In the genomic region with DNA sequence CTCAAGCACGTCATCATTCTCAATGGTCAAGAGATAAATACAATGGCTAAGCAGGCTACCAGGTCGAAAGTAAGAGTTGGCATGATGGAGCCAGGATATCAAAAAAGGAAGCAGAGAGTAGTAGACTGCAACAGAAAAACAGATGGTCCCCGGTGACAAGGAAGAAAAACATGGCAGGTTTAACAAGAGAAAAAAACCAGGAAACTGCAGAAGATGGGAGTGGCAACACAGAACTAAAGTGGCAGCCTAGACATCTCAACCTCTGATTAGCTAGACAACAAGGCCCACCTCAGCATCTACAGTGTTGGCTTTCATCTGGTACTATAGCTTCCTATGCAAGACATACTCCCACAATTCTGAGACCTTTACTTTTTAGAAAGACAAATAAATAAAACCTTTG, we compare ENCODE assay signal across 13 cellular contexts. TPM values are rescaled to one million over a fixed set of nuclear protein-coding genes. Genes with fewer than 3 reads are reported as not detected.
DNase-seq lines count a peak whose midpoint lies in the region; ATAC-seq and TF ChIP-seq lines count a peak whose summit lies in the region.
"Had no signal": no experiment of that assay in that cellular context is flagged by ENCODE, and none has a peak within 500 bp of the region (broad histone marks: within the 10 kb centered on the region; RNA-seq: fewer than 3 reads in every experiment).

No MANE protein-coding gene starts in this region.

- peak overlapping the region in 1 of 2 donors; percentile 22 for H3K27ac Mint-ChIP-seq in natural killer cell treated with Interleukin-12 subunit alpha and Interleukin-12 subunit beta and Interleukin-15 and Interleukin-18, amount 100 ng/mL, for 72 hours
- H3K27ac Mint-ChIP-seq in natural killer cell, result peak overlapping the region in 1 of 2 donors; percentile 42
- H3K27ac Mint-ChIP-seq in T-helper 2 cell treated with Interferon-gamma antibody and Interleukin-4, amounts not matched to agents 5 μg/mL and 100 μg/mL, for 36 hours, result no peak overlapping the region

- no peak for TF ChIP-seq CTCF in natural killer cell (IDR thresholded peaks at IDR 0.05)

- no peak for ATAC-seq in natural killer cell treated with Interleukin-12 subunit alpha and Interleukin-12 subunit beta and Interleukin-15 and Interleukin-18, amount 100 ng/mL, for 72 hours
- no peak for ATAC-seq in natural killer cell
- no peak for ATAC-seq in HG03432 (IDR thresholded peaks at IDR 0.05; ENCODE audit: unreplicated experiment)
- no peak for ATAC-seq in GM19324 (IDR thresholded peaks at IDR 0.05; ENCODE audit: low FRiP score, unreplicated experiment)

- peak overlapping the region; percentile 45 for H3K4me3 Mint-ChIP-seq in natural killer cell treated with Interleukin-12 subunit alpha and Interleukin-12 subunit beta and Interleukin-15 and Interleukin-18, amount 100 ng/mL, for 72 hours
- no peak overlapping the region for H3K4me3 Mint-ChIP-seq in natural killer cell
- peak overlapping the region; percentile 2 for H3K4me3 Mint-ChIP-seq in T-helper 2 cell treated with Interferon-gamma antibody and Interleukin-4, amounts not matched to agents 5 μg/mL and 100 μg/mL, for 36 hours

- peaks cover 4% of the 10 kb centered on the region for H3K36me3 Mint-ChIP-seq in natural killer cell treated with Interleukin-12 subunit alpha and Interleukin-12 subunit beta and Interleukin-15 and Interleukin-18, amount 100 ng/mL, for 72 hours
- H3K36me3 Mint-ChIP-seq in natural killer cell, result no peaks in the 10 kb centered on the region
- peaks cover 15% of the 10 kb centered on the region for H3K36me3 Mint-ChIP-seq in T-helper 2 cell treated with Interferon-gamma antibody and Interleukin-4, amounts not matched to agents 5 μg/mL and 100 μg/mL, for 36 hours (ENCODE audit: low read depth)

- DNase-seq in natural killer cell treated with Interleukin-12 subunit alpha and Interleukin-12 subunit beta and Interleukin-15 and Interleukin-18, amount 100 ng/mL, for 72 hours (ENCODE audit: low spot score), result no peak
- no peak for DNase-seq in natural killer cell
- DNase-seq in T-helper 2 cell treated with Interferon-gamma antibody and Interleukin-4, amounts not matched to agents 5 μg/mL and 100 μg/mL, for 36 hours (ENCODE audit: low spot score), result no peak
- peak; percentile 37 to 62 for DNase-seq in erythroblast (lab: John Stamatoyannopoulos, UW)
- DNase-seq in stimulated activated CD4-positive, alpha-beta T cell treated with anti-CD3 and anti-CD28 coated beads, Interleukin-1b, Interleukin-23, amount 100 ng/mL, for 48 hours, result no peak
- DNase-seq in globus pallidus (ENCODE audit: low spot score), result no peak
- DNase-seq: KG1; NCI-H187 treated with DMSO at 0.1 percent for 48 hours; NCI-H524 treated with DMSO at 0.1 percent for 48 hours; posterior cingulate gyrus; stimulated activated CD8-positive, alpha-beta memory T cell treated with anti-CD3 and anti-CD28 coated beads, Interleukin-4, amount 100 ng/mL, for 48 hours had no signal

- intact Hi-C loops in natural killer cell (cut with micrococcal nuclease), result no loop called here

- H3K4me1 Mint-ChIP-seq in natural killer cell treated with Interleukin-12 subunit alpha and Interleukin-12 subunit beta and Interleukin-15 and Interleukin-18, amount 100 ng/mL, for 72 hours (ENCODE audit: low read depth in 2 of 2), result peaks cover 48 to 57% of the 10 kb centered on the region in 2 donors
- H3K4me1 Mint-ChIP-seq in natural killer cell, result peaks cover 49 to 65% of the 10 kb centered on the region in 2 donors
- peaks cover 64% of the 10 kb centered on the region for H3K4me1 Mint-ChIP-seq in T-helper 2 cell treated with Interferon-gamma antibody and Interleukin-4, amounts not matched to agents 5 μg/mL and 100 μg/mL, for 36 hours (ENCODE audit: low read depth)

- H3K9me3 Mint-ChIP-seq in natural killer cell treated with Interleukin-12 subunit alpha and Interleukin-12 subunit beta and Interleukin-15 and Interleukin-18, amount 100 ng/mL, for 72 hours, result no peaks in the 10 kb centered on the region
- H3K9me3 Mint-ChIP-seq in natural killer cell, result no peaks in the 10 kb centered on the region
- no peaks in the 10 kb centered on the region for H3K9me3 Mint-ChIP-seq in T-helper 2 cell treated with Interferon-gamma antibody and Interleukin-4, amounts not matched to agents 5 μg/mL and 100 μg/mL, for 36 hours

- no peaks in the 10 kb centered on the region for H3K27me3 Mint-ChIP-seq in natural killer cell treated with Interleukin-12 subunit alpha and Interleukin-12 subunit beta and Interleukin-15 and Interleukin-18, amount 100 ng/mL, for 72 hours
- H3K27me3 Mint-ChIP-seq in natural killer cell (ENCODE audit: low read depth in 2 of 2), result no peaks in the 10 kb centered on the region
- no peaks in the 10 kb centered on the region for H3K27me3 Mint-ChIP-seq in T-helper 2 cell treated with Interferon-gamma antibody and Interleukin-4, amounts not matched to agents 5 μg/mL and 100 μg/mL, for 36 hours (ENCODE audit: low read depth)

- TF ChIP-seq POLR2A in erythroblast (IDR thresholded peaks at IDR 0.05; ENCODE audit: low read length), result no peak

RNA-seq across cellular contexts. Expression of gene UBR4, which starts 3.1 kb away (rescaled TPM):
- total RNA-seq in natural killer cell treated with Interleukin-12 subunit alpha and Interleukin-12 subunit beta and Interleukin-15 and Interleukin-18, amount 100 ng/mL, for 72 hours, result 100 to 1,000 TPM; 209 to 275 TPM
- 100 to 1,000 TPM; 139 to 178 (median 158) TPM for total RNA-seq in natural killer cell

RNA-seq across cellular contexts. Expression of gene EMC1, which starts 44.4 kb away (rescaled TPM):
- total RNA-seq in natural killer cell treated with Interleukin-12 subunit alpha and Interleukin-12 subunit beta and Interleukin-15 and Interleukin-18, amount 100 ng/mL, for 72 hours, result 10 to 100 TPM; 54.2 to 85.7 TPM
- 10 to 100 TPM; 30.7 to 36.0 (median 33.5) TPM for total RNA-seq in natural killer cell

RNA-seq across cellular contexts. Expression of gene MRTO4, which starts 44.7 kb away (rescaled TPM):
- total RNA-seq in natural killer cell treated with Interleukin-12 subunit alpha and Interleukin-12 subunit beta and Interleukin-15 and Interleukin-18, amount 100 ng/mL, for 72 hours, result 100 to 1,000 TPM in 1 of 2 donors, 10 to 100 TPM in 1; 65.5 to 139 TPM
- 10 to 100 TPM in 2 of 3 donors, 1 to 10 TPM in 1; 9.7 to 15.8 (median 13.5) TPM for total RNA-seq in natural killer cell

Comparison
In these comparisons a context has a peak if more than half of its experiments do, and no peak if none do; other contexts are left out.
1. DNase-seq: peak in erythroblast (2 of 2); none in natural killer cell treated with Interleukin-12 subunit alpha and Interleukin-12 subunit beta and Interleukin-15 and Interleukin-18, amount 100 ng/mL, for 72 hours (single experiment), natural killer cell (single experiment), T-helper 2 cell treated with Interferon-gamma antibody and Interleukin-4, amounts not matched to agents 5 μg/mL and 100 μg/mL, for 36 hours (single experiment), stimulated activated CD4-positive, alpha-beta T cell treated with anti-CD3 and anti-CD28 coated beads, Interleukin-1b, Interleukin-23, amount 100 ng/mL, for 48 hours (single experiment) and globus pallidus (single experiment).